Comparison of ENCODE assay signal across 8 cellular contexts in the genomic region with DNA sequence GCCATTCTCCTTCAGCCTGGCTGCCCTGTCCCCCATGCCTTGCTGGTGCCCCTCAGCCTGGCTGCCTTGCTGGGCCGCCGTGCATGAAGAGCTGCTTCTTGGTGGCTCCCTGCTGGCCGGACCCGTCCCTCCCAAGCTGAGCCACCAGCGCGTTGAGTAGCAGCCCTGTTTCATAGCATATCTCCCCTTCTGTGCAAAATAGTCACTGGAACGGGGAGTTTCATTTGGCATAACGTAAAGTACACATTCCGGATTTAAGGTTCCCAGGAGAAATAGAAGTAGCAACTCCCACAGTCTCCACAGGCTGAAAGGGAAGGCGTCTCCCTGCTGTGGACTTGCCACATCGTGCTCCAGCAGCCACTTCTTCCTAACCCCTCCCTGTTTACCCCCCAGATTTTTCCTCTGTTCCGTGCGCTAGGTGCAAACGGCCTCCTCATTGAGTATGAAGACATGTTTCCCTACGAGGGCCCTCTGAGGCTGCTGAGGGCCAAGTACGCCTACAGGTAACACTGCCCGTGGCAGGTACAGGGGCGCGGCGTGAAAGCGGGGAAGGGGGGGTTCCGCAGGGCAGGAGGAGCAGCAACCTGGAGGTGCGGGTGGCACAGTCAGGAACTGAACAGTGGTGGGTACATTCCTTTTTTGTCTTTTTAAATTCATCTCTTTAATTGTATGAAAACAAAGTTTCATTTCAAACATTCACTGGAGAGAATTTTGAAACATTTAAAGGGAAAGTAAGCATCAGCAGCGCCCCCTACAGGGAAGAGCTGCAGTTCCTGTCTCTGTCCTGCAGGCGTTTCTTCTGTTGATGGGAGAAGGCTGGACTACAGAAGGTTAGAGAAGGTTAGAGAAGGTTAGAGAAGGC. TPM values are rescaled to one million over a fixed set of nuclear protein-coding genes. Genes with fewer than 3 reads are reported as not detected.
DNase-seq lines count a peak whose midpoint lies in the region; ATAC-seq and TF ChIP-seq lines count a peak whose summit lies in the region.

No MANE protein-coding gene starts in this region.

- no peaks in the 10 kb centered on the region for H3K27me3 Mint-ChIP-seq in activated CD8-positive, alpha-beta T cell treated with anti-CD3 and anti-CD28 coated beads, Interleukin-2, amount 10 ng/mL, durations not matched to agents 7 days and 5 days (ENCODE audit: low read depth)

- DNase-seq in GM10266 (ENCODE audit: extremely low spot score) (peak; percentile 65), MV-4-11 (lab: John Stamatoyannopoulos, UW) (peak; percentile 58), esophagus muscularis mucosa (ENCODE audit: extremely low spot score) (no peak), retinal pigment epithelial cell (ENCODE audit: low read depth) (no peak), NCI-H187 treated with DMSO at 0.1 percent for 48 hours (lab: John Stamatoyannopoulos, UW) (no peak), NCI-H524 treated with DMSO at 0.1 percent for 48 hours (lab: John Stamatoyannopoulos, UW) (no peak)
- DNase-seq in activated CD8-positive, alpha-beta T cell treated with anti-CD3 and anti-CD28 coated beads, Interleukin-2, amount 10 ng/mL, durations not matched to agents 7 days and 5 days = peak; percentile 78

- WGBS in esophagus muscularis mucosa = 79% methylated on average over 25 of the region's 25 CpGs

- CTCF ChIA-PET in activated CD8-positive, alpha-beta T cell treated with anti-CD3 and anti-CD28 coated beads, Interleukin-2, amount 10 ng/mL, durations not matched to agents 7 days and 5 days (lab: Charles Lee) = interaction anchor here (0.6 to 1.8 kb wide), 9 partner anchors 8 to 201 kb away, joined by 3 to 9 read pairs (median 3); no protein-coding TSS in a partner anchor

- peaks cover 3 to 7% (median 4%) of the 10 kb centered on the region in 4 donors for H3K4me1 ChIP-seq in esophagus muscularis mucosa

- peaks cover 0 to 32% (median 13%) of the 10 kb centered on the region in 4 donors for H3K36me3 ChIP-seq in esophagus muscularis mucosa

- no peak for TF ChIP-seq EP300 in esophagus muscularis mucosa (IDR thresholded peaks at IDR 0.05)

- peak; percentile 61 for TF ChIP-seq CTCF in GM10266 (IDR thresholded peaks at IDR 0.05; ENCODE audit: control insufficient read depth, insufficient read depth, low read depth, missing control alignments)
- TF ChIP-seq CTCF in esophagus muscularis mucosa (IDR thresholded peaks at IDR 0.05) = peak in 2 of 3 experiments; percentile 30 to 49
- TF ChIP-seq CTCF in retinal pigment epithelial cell (conservative IDR thresholded peaks at IDR 0.05; ENCODE audit: low read depth, low read length) = peak; percentile 80

- no peak overlapping the region for H3K4me3 ChIP-seq in esophagus muscularis mucosa
- H3K4me3 ChIP-seq in retinal pigment epithelial cell (ENCODE audit: low read length) = no peak overlapping the region

- ATAC-seq in activated CD8-positive, alpha-beta T cell treated with anti-CD3 and anti-CD28 coated beads, Interleukin-2, amount 10 ng/mL, durations not matched to agents 7 days and 5 days = peak; percentile 72
- ATAC-seq in HG02588 (IDR thresholded peaks at IDR 0.05; ENCODE audit: unreplicated experiment) = no peak

- intact Hi-C loops in esophagus muscularis mucosa (cut with DNase I) = no loop called here

- H3K27me3 ChIP-seq in esophagus muscularis mucosa = no peaks in the 10 kb centered on the region

- H3K9me3 Mint-ChIP-seq in activated CD8-positive, alpha-beta T cell treated with anti-CD3 and anti-CD28 coated beads, Interleukin-2, amount 10 ng/mL, durations not matched to agents 7 days and 5 days (ENCODE audit: insufficient read depth) = no peaks in the 10 kb centered on the region

- POLR2A ChIA-PET in activated CD8-positive, alpha-beta T cell treated with anti-CD3 and anti-CD28 coated beads, Interleukin-2, amount 10 ng/mL, durations not matched to agents 7 days and 5 days (lab: Charles Lee) = interaction anchor here (0.7 to 1.0 kb wide), 2 partner anchors 25 to 66 kb away, joined by 3 to 5 read pairs; no protein-coding TSS in a partner anchor

- H3K9me3 ChIP-seq in esophagus muscularis mucosa = peaks cover 0 to 11% (median 5%) of the 10 kb centered on the region in 4 donors

- peaks cover 33% of the 10 kb centered on the region for H3K4me1 Mint-ChIP-seq in activated CD8-positive, alpha-beta T cell treated with anti-CD3 and anti-CD28 coated beads, Interleukin-2, amount 10 ng/mL, durations not matched to agents 7 days and 5 days (ENCODE audit: low read depth)

- no peak overlapping the region for H3K4me3 Mint-ChIP-seq in activated CD8-positive, alpha-beta T cell treated with anti-CD3 and anti-CD28 coated beads, Interleukin-2, amount 10 ng/mL, durations not matched to agents 7 days and 5 days

- no peak overlapping the region for H3K27ac ChIP-seq in esophagus muscularis mucosa (replicated peaks in 1 of 4)

- no peak for TF ChIP-seq POLR2A in esophagus muscularis mucosa (IDR thresholded peaks at IDR 0.05; ENCODE audit: low read depth)

- H3K27ac Mint-ChIP-seq in activated CD8-positive, alpha-beta T cell treated with anti-CD3 and anti-CD28 coated beads, Interleukin-2, amount 10 ng/mL, durations not matched to agents 7 days and 5 days = peak overlapping the region; percentile 5

- H3K36me3 Mint-ChIP-seq in activated CD8-positive, alpha-beta T cell treated with anti-CD3 and anti-CD28 coated beads, Interleukin-2, amount 10 ng/mL, durations not matched to agents 7 days and 5 days (ENCODE audit: low read depth) = peaks cover 29% of the 10 kb centered on the region

RNA-seq across cellular contexts. Expression of a gene that starts 5.8 kb away (rescaled TPM):
- 10 to 100 TPM; 25.2 to 28.0 TPM for total RNA-seq in activated CD8-positive, alpha-beta T cell treated with anti-CD3 and anti-CD28 coated beads, Interleukin-2, amount 10 ng/mL, durations not matched to agents 7 days and 5 days
- 10 to 100 TPM; 21.6 to 35.3 (median 28.5) TPM for total RNA-seq in esophagus muscularis mucosa

RNA-seq across cellular contexts. Expression of a gene that starts 6.1 kb away (rescaled TPM):
- total RNA-seq in activated CD8-positive, alpha-beta T cell treated with anti-CD3 and anti-CD28 coated beads, Interleukin-2, amount 10 ng/mL, durations not matched to agents 7 days and 5 days = 10 to 100 TPM; 47.6 to 53.6 TPM
- 10 to 100 TPM; 15.7 to 27.1 (median 20.6) TPM for total RNA-seq in esophagus muscularis mucosa

RNA-seq across cellular contexts. Expression of a gene that starts 26.3 kb away (rescaled TPM):
- total RNA-seq in activated CD8-positive, alpha-beta T cell treated with anti-CD3 and anti-CD28 coated beads, Interleukin-2, amount 10 ng/mL, durations not matched to agents 7 days and 5 days = 100 to 1,000 TPM; 220 to 247 TPM
- total RNA-seq in esophagus muscularis mucosa = 10 to 100 TPM; 40.7 to 78.3 (median 69.7) TPM

RNA-seq across cellular contexts. Expression of a gene that starts 34.3 kb away (rescaled TPM):
- total RNA-seq in activated CD8-positive, alpha-beta T cell treated with anti-CD3 and anti-CD28 coated beads, Interleukin-2, amount 10 ng/mL, durations not matched to agents 7 days and 5 days = 100 to 1,000 TPM; 112 to 114 TPM
- total RNA-seq in esophagus muscularis mucosa = 10 to 100 TPM; 26.2 to 30.9 (median 29.3) TPM

RNA-seq across cellular contexts. Expression of a gene that starts 52.7 kb away (rescaled TPM):
- total RNA-seq in activated CD8-positive, alpha-beta T cell treated with anti-CD3 and anti-CD28 coated beads, Interleukin-2, amount 10 ng/mL, durations not matched to agents 7 days and 5 days = not detected
- total RNA-seq in esophagus muscularis mucosa = not detected

Comparison
In these comparisons a context has a peak if more than half of its experiments do, and no peak if none do; other contexts are left out.
1. DNase-seq: peak in GM10266 (single experiment), MV-4-11 (single experiment) and activated CD8-positive, alpha-beta T cell treated with anti-CD3 and anti-CD28 coated beads, Interleukin-2, amount 10 ng/mL, durations not matched to agents 7 days and 5 days (single experiment); none in esophagus muscularis mucosa (single experiment), retinal pigment epithelial cell (single experiment), NCI-H187 treated with DMSO at 0.1 percent for 48 hours (single experiment) and NCI-H524 treated with DMSO at 0.1 percent for 48 hours (single experiment).
2. Peak in every context shown above with its lines, with median percentiles within 50 percentile points of each other: CTCF ChIP-seq.